14 cellular contexts compared by ENCODE assay signal in genomic region chr5:85096426-85096825, GRCh38.
"Had no signal": no experiment of that assay in that cellular context is flagged by ENCODE, and none has a peak within 500 bp of the region (broad histone marks: within the 10 kb centered on the region; RNA-seq: fewer than 3 reads in every experiment).

No MANE protein-coding gene starts in this region.

- DNase-seq: dermis blood vessel endothelial cell; foreskin melanocyte; heart left ventricle; hippocampal formation; kidney glomerular epithelial cell; mesendoderm; naive B cell; occipital lobe; pancreas; right cardiac atrium; small intestine; stimulated activated CD4-positive, alpha-beta T cell treated with anti-CD3 and anti-CD28 coated beads, Interleukin-12 subunit alpha, Interleukin-12 subunit beta, amount 100 ng/mL, for 4 hours; stimulated activated naive CD4-positive, alpha-beta T cell treated with Interleukin-2 at 50 U/mL for 16 hours; trophoblast cell had no signal

- H3K4me3 ChIP-seq: heart left ventricle, pancreas had no signal

- H3K27me3 ChIP-seq: heart left ventricle, pancreas had no signal

- H3K27ac ChIP-seq: heart left ventricle, pancreas had no signal

- H3K36me3 ChIP-seq: heart left ventricle, pancreas had no signal

- H3K9me3 ChIP-seq: pancreas had no signal

- H3K4me1 ChIP-seq: heart left ventricle, pancreas had no signal

- ATAC-seq: heart left ventricle, pancreas, right cardiac atrium had no signal
